ENCODE assay signal across 10 cellular contexts in genomic region chr6:51350308-51350904, GRCh38.
DNase-seq lines count a peak whose midpoint lies in the region; ATAC-seq, FAIRE-seq and TF ChIP-seq lines count a peak whose summit lies in the region.
"Had no signal": no experiment of that assay in that cellular context is flagged by ENCODE, and none has a peak within 500 bp of the region (broad histone marks: within the 10 kb centered on the region; RNA-seq: fewer than 3 reads in every experiment).

No MANE protein-coding gene starts in this region.

- H2BK15ac ChIP-seq in IMR-90 (ENCODE audit: low read depth, low read length): no peak overlapping the region
- H2BK15ac ChIP-seq in mesenchymal stem cell (ENCODE audit: low read depth, poor library complexity, severe bottlenecking): no peak overlapping the region

- no peaks in the 10 kb centered on the region for H3K79me2 ChIP-seq in K562 (ENCODE audit: control insufficient read depth, insufficient read depth, low read length)

- H3K4me3 ChIP-seq in IMR-90 (ENCODE audit: insufficient read depth, low read depth, low read length) (no peak overlapping the region), K562 (no peak overlapping the region), mesenchymal stem cell (ENCODE audit: insufficient read depth in 1 of 2, low read depth in 1 of 2, low read length in 2 of 2) (no peak overlapping the region), heart right ventricle (no peak overlapping the region)

- H3K27ac Mint-ChIP-seq in CD4-positive, alpha-beta T cell: no peak overlapping the region
- H3K27ac Mint-ChIP-seq in activated naive CD8-positive, alpha-beta T cell treated with anti-CD3 and anti-CD28 coated beads for 36 hours: no peak overlapping the region
- H3K27ac Mint-ChIP-seq: stimulated activated memory B cell treated with anti-CD40 and anti-IgM and Interleukin-4, amounts not matched to agents 10 μg/mL and 1 μg/mL and 100 μg/mL, for 72 hours had no signal

- H3K36me3 ChIP-seq in IMR-90 (ENCODE audit: control insufficient read depth, insufficient read depth, low read length): no peaks in the 10 kb centered on the region
- H3K36me3 ChIP-seq in K562 (ENCODE audit: control insufficient read depth, insufficient read depth, low read length): no peaks in the 10 kb centered on the region
- H3K36me3 ChIP-seq in mesenchymal stem cell (ENCODE audit: control insufficient read depth in 1 of 2, insufficient read depth in 2 of 2, low read depth in 1 of 2, low read length in 2 of 2): no peaks in the 10 kb centered on the region
- no peaks in the 10 kb centered on the region for H3K36me3 ChIP-seq in heart right ventricle

- no peak overlapping the region for H3K14ac ChIP-seq in IMR-90 (replicated peaks; ENCODE audit: low read depth, low read length)
- no peak overlapping the region for H3K14ac ChIP-seq in mesenchymal stem cell (ENCODE audit: low read length in 2 of 2)

- no peak for TF ChIP-seq POLR2A in IMR-90 (IDR thresholded peaks at IDR 0.05; ENCODE audit: low read depth, low read length)
- no peak for TF ChIP-seq POLR2A in K562 (conservative IDR thresholded peaks at IDR 0.05)

- TF ChIP-seq EP300 in K562 (IDR thresholded peaks at IDR 0.05; ENCODE audit: low read length): no peak

- H3K4me3 Mint-ChIP-seq in CD4-positive, alpha-beta T cell: no peak overlapping the region
- H3K4me3 Mint-ChIP-seq in activated naive CD8-positive, alpha-beta T cell treated with anti-CD3 and anti-CD28 coated beads for 36 hours: no peak overlapping the region
- H3K4me3 Mint-ChIP-seq: stimulated activated memory B cell treated with anti-CD40 and anti-IgM and Interleukin-4, amounts not matched to agents 10 μg/mL and 1 μg/mL and 100 μg/mL, for 72 hours had no signal

- no peaks in the 10 kb centered on the region for H3K9me1 ChIP-seq in IMR-90 (ENCODE audit: insufficient read depth, low read length)
- H3K9me1 ChIP-seq in K562 (ENCODE audit: control insufficient read depth, insufficient read depth, low read length): no peaks in the 10 kb centered on the region

- dilution Hi-C loops in IMR-90 (cut with HindIII; ENCODE audit: low sequenced_read_pairs, unreplicated experiment): no loop called here

- no peak overlapping the region for H3K4me2 ChIP-seq in IMR-90 (ENCODE audit: low read depth, low read length)
- no peak overlapping the region for H3K4me2 ChIP-seq in K562 (ENCODE audit: insufficient read depth, low read length)
- no peak overlapping the region for H3K4me2 ChIP-seq in mesenchymal stem cell (ENCODE audit: low read length, poor library complexity, severe bottlenecking)

- CTCF ChIA-PET in IMR-90 (lab: Yijun Ruan, JAX): interaction anchor here (0.6 kb wide), 1 partner anchor 14 kb away, joined by 3 read pairs; no protein-coding TSS in a partner anchor
- CTCF ChIA-PET in K562 (lab: Yijun Ruan, JAX; ENCODE audit: low intra/inter-chr PET ratio): interaction anchor here (1.3 kb wide), 1 partner anchor 535 kb away, joined by 10 read pairs; no protein-coding TSS in a partner anchor
- CTCF ChIA-PET in CD4-positive, alpha-beta T cell (lab: Charles Lee): no interaction called here

- WGBS in IMR-90 (ENCODE audit: extremely low coverage in 2 of 2, insufficient read length in 1 of 2), 2 experiments: no CpG with 5 or more reads among the region's 2 CpGs
- 13% methylated on average over 2 of the region's 2 CpGs for WGBS in K562 (ENCODE audit: insufficient coverage, low coverage, missing lambda C conversion rate)
- no CpG with 5 or more reads among the region's 2 CpGs for WGBS in mesenchymal stem cell
- whole genome bisulfite sequencing in heart right ventricle, 2 donors: 84% methylated on average over 2 of the region's 2 CpGs

- H3K56ac ChIP-seq in IMR-90 (ENCODE audit: extremely low read depth, insufficient read depth, low read length): no peak overlapping the region

- DNase-seq in IMR-90 (no peak), K562 (ENCODE audit: extremely low read depth in 1 of 4, low spot score in 3 of 4) (peak in 3 of 4 experiments; percentile 22 to 30 (median 27)), mesenchymal stem cell (peak; percentile 1), heart right ventricle (no peak)
- no peak for DNase-seq in central memory CD4-positive, alpha-beta T cell
- no peak for DNase-seq in CD4-positive, alpha-beta T cell
- DNase-seq in activated naive CD8-positive, alpha-beta T cell treated with anti-CD3 and anti-CD28 coated beads for 36 hours: no peak

- H4K20me1 ChIP-seq in IMR-90 (ENCODE audit: insufficient read depth, low read length) (no peaks in the 10 kb centered on the region), K562 (replicated peaks; ENCODE audit: control insufficient read depth, insufficient read depth, low read length) (no peaks in the 10 kb centered on the region)

- no peaks in the 10 kb centered on the region for H3K27me3 ChIP-seq in IMR-90 (ENCODE audit: control insufficient read depth, insufficient read depth, low read length)
- H3K27me3 ChIP-seq in K562 (ENCODE audit: control insufficient read depth in 2 of 2, insufficient read depth in 2 of 2, low read length in 2 of 2): no peaks in the 10 kb centered on the region
- H3K27me3 ChIP-seq in mesenchymal stem cell (ENCODE audit: control insufficient read depth in 1 of 2, insufficient read depth in 1 of 2, low read length in 2 of 2): no peaks in the 10 kb centered on the region
- H3K27me3 ChIP-seq in CD4-positive, alpha-beta T cell (ENCODE audit: control insufficient read depth, insufficient read depth, low read length): no peaks in the 10 kb centered on the region
- no peaks in the 10 kb centered on the region for H3K27me3 ChIP-seq in heart right ventricle

- H2BK12ac ChIP-seq in mesenchymal stem cell (ENCODE audit: low read length in 2 of 2): no peak overlapping the region

- H2AFZ ChIP-seq in IMR-90 (replicated peaks; ENCODE audit: low read length, poor library complexity): no peak overlapping the region
- no peak overlapping the region for H2AFZ ChIP-seq in K562 (ENCODE audit: low read depth, low read length)
- no peak overlapping the region for H2AFZ ChIP-seq in mesenchymal stem cell (ENCODE audit: low read depth, low read length)

- H3K27ac ChIP-seq in IMR-90 (ENCODE audit: insufficient read depth, low read length) (no peak overlapping the region), K562 (ENCODE audit: extremely low read depth, low read depth, low read length) (no peak overlapping the region), mesenchymal stem cell (ENCODE audit: low read length, poor library complexity, severe bottlenecking) (no peak overlapping the region), heart right ventricle (no peak overlapping the region)
- H3K27ac ChIP-seq in CD4-positive, alpha-beta T cell (ENCODE audit: low read depth, low read length): no peak overlapping the region
- H3K27ac ChIP-seq: epithelial cell of prostate had no signal

- no peak overlapping the region for H2AK9ac ChIP-seq in IMR-90 (replicated peaks; ENCODE audit: low read depth, low read length, poor library complexity)

- H3K79me1 ChIP-seq in IMR-90 (ENCODE audit: low read depth in 1 of 2, low read length in 2 of 2) (no peaks in the 10 kb centered on the region), mesenchymal stem cell (replicated peaks; ENCODE audit: low read length, poor library complexity, severe bottlenecking) (no peaks in the 10 kb centered on the region)

- no peak overlapping the region for H4K5ac ChIP-seq in IMR-90 (ENCODE audit: low read depth, low read length)

- H4K8ac ChIP-seq in IMR-90 (ENCODE audit: low read depth in 2 of 2, low read length in 2 of 2) (no peak overlapping the region), mesenchymal stem cell (ENCODE audit: low read length) (no peak overlapping the region)

- BruUV-seq in IMR-90 (replicated peaks; lab: Mats Ljungman, UMichigan): no TSS peak
- no TSS peak for BruUV-seq in K562 (replicated peaks; lab: Mats Ljungman, UMichigan)

- H2AK5ac ChIP-seq in IMR-90 (ENCODE audit: low read depth, low read length) (no peak overlapping the region), mesenchymal stem cell (ENCODE audit: low read length, severe bottlenecking) (no peak overlapping the region)

- no peak overlapping the region for H2BK20ac ChIP-seq in IMR-90 (ENCODE audit: low read depth, low read length)

- ATAC-seq in IMR-90 (ENCODE audit: low read depth): no peak
- peak; percentile 74 for ATAC-seq in K562
- ATAC-seq in CD4-positive, alpha-beta T cell (ENCODE audit: poor library complexity): no peak
- no peak for ATAC-seq in heart right ventricle
- ATAC-seq: stimulated activated memory B cell treated with anti-CD40 and anti-IgM and Interleukin-4, amounts not matched to agents 10 μg/mL and 1 μg/mL and 100 μg/mL, for 72 hours had no signal

- in situ Hi-C loops in IMR-90 (cut with MboI; ENCODE audit: low sequenced_read_pairs): no loop called here
- in situ Hi-C loops in K562 (cut with MboI): loop anchor here (10.0 kb wide), 1 partner anchor 536 kb away; the partner anchor contains the start of gene TFAP2B

- no peaks in the 10 kb centered on the region for H3K27me3 Mint-ChIP-seq in CD4-positive, alpha-beta T cell
- no peaks in the 10 kb centered on the region for H3K27me3 Mint-ChIP-seq in activated naive CD8-positive, alpha-beta T cell treated with anti-CD3 and anti-CD28 coated beads for 36 hours
- H3K27me3 Mint-ChIP-seq: stimulated activated memory B cell treated with anti-CD40 and anti-IgM and Interleukin-4, amounts not matched to agents 10 μg/mL and 1 μg/mL and 100 μg/mL, for 72 hours had no signal

- FAIRE-seq in G401.6 (lab: Jason Lieb, UNC) (peak; percentile 30), K562 (lab: Jason Lieb, UNC) (no peak)

- H3K9me3 ChIP-seq in IMR-90 (ENCODE audit: control insufficient read depth, insufficient read depth, low read length): peaks cover 5% of the 10 kb centered on the region; the same call in 1 of the 2 replicates
- no peaks in the 10 kb centered on the region for H3K9me3 ChIP-seq in K562 (replicated peaks; ENCODE audit: control insufficient read depth, insufficient read depth, low read depth, low read length)
- H3K9me3 ChIP-seq in mesenchymal stem cell (ENCODE audit: control insufficient read depth, low read length): no peaks in the 10 kb centered on the region
- no peaks in the 10 kb centered on the region for H3K9me3 ChIP-seq in CD4-positive, alpha-beta T cell (ENCODE audit: control insufficient read depth, low read length)
- H3K9me3 ChIP-seq in heart right ventricle: peaks cover 0 to 20% (median 0%) of the 10 kb centered on the region in 11 donors

- H3K4me1 ChIP-seq in IMR-90 (ENCODE audit: control insufficient read depth, insufficient read depth, low read length) (no peaks in the 10 kb centered on the region), K562 (replicated peaks in 1 of 2; ENCODE audit: control insufficient read depth in 2 of 2, insufficient read depth in 2 of 2, low read length in 2 of 2) (no peaks in the 10 kb centered on the region), mesenchymal stem cell (ENCODE audit: control insufficient read depth, insufficient read depth, low read depth, low read length) (no peaks in the 10 kb centered on the region), heart right ventricle (no peaks in the 10 kb centered on the region)

- H2BK5ac ChIP-seq in IMR-90 (ENCODE audit: low read depth, low read length, poor library complexity, severe bottlenecking): no peak overlapping the region
- H2BK5ac ChIP-seq in mesenchymal stem cell (ENCODE audit: low read depth, low read length, poor library complexity, severe bottlenecking): no peak overlapping the region

- H4K91ac ChIP-seq in IMR-90 (ENCODE audit: insufficient read depth, low read depth, low read length) (no peak overlapping the region), mesenchymal stem cell (ENCODE audit: low read length) (no peak overlapping the region)

- no peak overlapping the region for H3K23ac ChIP-seq in IMR-90 (ENCODE audit: low read depth, low read length)
- no peak overlapping the region for H3K23ac ChIP-seq in mesenchymal stem cell (ENCODE audit: low read length in 2 of 2)

- H3K18ac ChIP-seq in IMR-90 (ENCODE audit: low read depth, low read length): no peak overlapping the region
- H3K18ac ChIP-seq in mesenchymal stem cell (ENCODE audit: low read depth in 1 of 2, low read length in 2 of 2): no peak overlapping the region

- TF ChIP-seq RAD21 in IMR-90 (IDR thresholded peaks at IDR 0.05; ENCODE audit: low read length): 0 out of 2 replicates have a peak, but pooled peaks have one; percentile 14
- TF ChIP-seq RAD21 in K562 (CRISPR knock-in tag; conservative IDR thresholded peaks at IDR 0.05 in 1 of 2, IDR thresholded peaks at IDR 0.05 in 1 of 2): peak; percentile 56 to 68

- H3K36me3 Mint-ChIP-seq in CD4-positive, alpha-beta T cell (ENCODE audit: low read depth): no peaks in the 10 kb centered on the region
- H3K36me3 Mint-ChIP-seq in activated naive CD8-positive, alpha-beta T cell treated with anti-CD3 and anti-CD28 coated beads for 36 hours: no peaks in the 10 kb centered on the region
- H3K36me3 Mint-ChIP-seq: stimulated activated memory B cell treated with anti-CD40 and anti-IgM and Interleukin-4, amounts not matched to agents 10 μg/mL and 1 μg/mL and 100 μg/mL, for 72 hours had no signal

- H2BK120ac ChIP-seq in IMR-90 (ENCODE audit: low read depth, low read length) (no peak overlapping the region), mesenchymal stem cell (ENCODE audit: low read depth, low read length) (no peak overlapping the region)

- no peaks in the 10 kb centered on the region for H3K4me1 Mint-ChIP-seq in CD4-positive, alpha-beta T cell (ENCODE audit: low read depth)
- no peaks in the 10 kb centered on the region for H3K4me1 Mint-ChIP-seq in activated naive CD8-positive, alpha-beta T cell treated with anti-CD3 and anti-CD28 coated beads for 36 hours
- H3K4me1 Mint-ChIP-seq: stimulated activated memory B cell treated with anti-CD40 and anti-IgM and Interleukin-4, amounts not matched to agents 10 μg/mL and 1 μg/mL and 100 μg/mL, for 72 hours had no signal

- TF ChIP-seq CTCF in IMR-90 (conservative IDR thresholded peaks at IDR 0.05; ENCODE audit: low read depth, low read length) (peak; percentile 38), K562 (IDR thresholded peaks at IDR 0.05 in 2 of 3, conservative IDR thresholded peaks at IDR 0.05 in 1 of 3; ENCODE audit: insufficient read depth in 2 of 3, low read depth in 1 of 3, low read length in 3 of 3) (peak in 2 of 3 experiments; percentile 25 to 64; a peak in 3 of 6 replicates), heart right ventricle (IDR thresholded peaks at IDR 0.05) (peak in 4 of 9 donors; percentile 15 to 53 (median 24))
- no peak for TF ChIP-seq CTCF in CD4-positive, alpha-beta T cell (IDR thresholded peaks at IDR 0.05)

- POLR2A ChIA-PET in IMR-90 (lab: Charles Lee; ENCODE audit: unreplicated experiment) (no interaction called here), K562 (lab: Yijun Ruan, JAX) (no interaction called here)
- POLR2A ChIA-PET in CD4-positive, alpha-beta T cell (lab: Charles Lee): no interaction called here

- no peak overlapping the region for H3K4ac ChIP-seq in IMR-90 (ENCODE audit: low read depth, low read length)
- H3K4ac ChIP-seq in mesenchymal stem cell (ENCODE audit: low read depth in 1 of 2, low read length in 2 of 2): no peak overlapping the region

- peaks cover 5% of the 10 kb centered on the region for H3K9me3 Mint-ChIP-seq in CD4-positive, alpha-beta T cell
- peaks cover 6% of the 10 kb centered on the region for H3K9me3 Mint-ChIP-seq in activated naive CD8-positive, alpha-beta T cell treated with anti-CD3 and anti-CD28 coated beads for 36 hours

- intact Hi-C loops in IMR-90 (cut with micrococcal nuclease): no loop called here
- intact Hi-C loops in K562 (cut with micrococcal nuclease): loop anchor here (1.0 to 10.0 kb wide), 2 partner anchors 535 to 674 kb away; no protein-coding TSS in a partner anchor
- intact Hi-C loops in CD4-positive, alpha-beta T cell (cut with DNase I, micrococcal nuclease): no loop called here
- intact Hi-C loops in heart right ventricle (cut with DNase I): no loop called here

- no peak overlapping the region for H3K9ac ChIP-seq in IMR-90 (ENCODE audit: low read depth, low read length)
- no peak overlapping the region for H3K9ac ChIP-seq in K562 (ENCODE audit: insufficient read depth in 1 of 2, low read depth in 2 of 2, low read length in 2 of 2)
- no peak overlapping the region for H3K9ac ChIP-seq in mesenchymal stem cell (ENCODE audit: low read length)

Comparison
In these comparisons a context has a peak if more than half of its experiments do, and no peak if none do; other contexts are left out.
1. DNase-seq: peak in K562 (3 of 4) and mesenchymal stem cell (single experiment); none in IMR-90 (single experiment), central memory CD4-positive, alpha-beta T cell (single experiment), CD4-positive, alpha-beta T cell (0 of 10), activated naive CD8-positive, alpha-beta T cell treated with anti-CD3 and anti-CD28 coated beads for 36 hours (single experiment) and heart right ventricle (0 of 2).